Comparison of ENCODE assay signal across 8 cellular contexts in the genomic region with DNA sequence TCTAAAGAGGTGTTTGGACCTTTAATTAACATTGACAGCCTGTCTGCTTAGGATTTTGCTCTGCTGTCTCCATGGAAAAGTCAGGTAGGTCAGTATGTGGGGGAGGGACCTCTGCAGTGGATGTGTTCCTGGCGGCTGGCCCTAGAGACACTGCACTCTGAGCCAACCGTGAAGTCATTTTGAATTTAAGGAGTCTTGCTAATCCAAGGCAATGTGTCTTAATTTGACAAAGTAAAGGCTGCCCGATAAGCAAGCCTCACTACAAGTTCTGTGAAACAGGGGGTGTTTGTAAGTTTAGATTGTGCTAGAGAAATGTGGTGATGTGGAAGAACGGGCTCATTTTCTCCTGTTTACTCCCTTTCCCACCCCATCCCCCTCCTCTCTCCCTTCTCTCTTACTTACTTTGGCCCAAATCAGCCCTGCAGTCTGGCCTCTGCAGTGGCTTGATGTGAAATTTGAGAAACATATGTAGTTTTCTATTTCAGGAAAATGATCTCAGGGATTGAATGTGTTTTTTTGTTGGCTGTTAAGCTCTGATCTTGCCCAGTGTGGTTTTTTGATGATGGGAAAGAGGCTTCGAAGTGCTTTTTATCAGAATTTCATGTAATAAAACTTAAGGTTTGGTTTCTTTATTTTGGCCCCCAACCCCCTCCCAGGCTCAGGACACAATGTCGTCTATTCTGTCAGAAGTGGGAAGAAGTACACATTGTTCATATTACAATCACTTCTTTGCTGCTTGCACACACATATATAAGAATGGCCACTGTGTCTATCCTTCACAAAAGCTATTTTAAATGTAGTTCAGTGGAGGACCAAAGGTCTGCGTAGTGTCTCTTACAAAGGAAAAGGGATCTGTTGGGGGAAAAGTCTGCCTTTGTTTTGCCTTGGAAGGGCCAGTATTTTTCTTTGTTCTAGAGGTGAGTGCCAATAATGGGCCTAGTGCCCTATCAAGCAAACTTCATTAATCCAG.
A peak's percentile ranks its signal among the peaks of the same experiment; 100 is the strongest.
DNase-seq lines count a peak whose midpoint lies in the region; ATAC-seq and TF ChIP-seq lines count a peak whose summit lies in the region.

No MANE protein-coding gene starts in this region.

- H3K36me3 ChIP-seq in BJ (ENCODE audit: control insufficient read depth, insufficient read depth, low read length) (no peaks in the 10 kb centered on the region), mucosa of descending colon (ENCODE audit: low read depth) (no peaks in the 10 kb centered on the region), aorta (ENCODE audit: control insufficient read depth in 1 of 2, insufficient read depth in 2 of 2, low read length in 1 of 2) (no peaks in the 10 kb centered on the region)

- DNase-seq in BJ (ENCODE audit: low read depth) (peak; percentile 70), NCI-H446 (lab: John Stamatoyannopoulos, UW) (peak; percentile 98), epithelial cell of esophagus (ENCODE audit: low read depth) (peak; percentile 12), mucosa of descending colon (peak; percentile 35 to 53 (median 43)), aorta (peak; percentile 85 to 89), MV-4-11 (lab: John Stamatoyannopoulos, UW) (no peak)

- ATAC-seq in mucosa of descending colon, result peak; percentile 44
- ATAC-seq in aorta (ENCODE audit: low FRiP score), result peak; percentile 95
- no peak for ATAC-seq in HG02759 (IDR thresholded peaks at IDR 0.05; ENCODE audit: unreplicated experiment)
- ATAC-seq in HG03135 (IDR thresholded peaks at IDR 0.05; ENCODE audit: unreplicated experiment), result no peak

- H3K4me3 ChIP-seq in BJ (ENCODE audit: low read depth, low read length) (no peak overlapping the region), epithelial cell of esophagus (ENCODE audit: low read length) (no peak overlapping the region), mucosa of descending colon (no peak overlapping the region), aorta (ENCODE audit: low read length in 2 of 2) (no peak overlapping the region)

- peak overlapping the region; percentile 93 to 100 for H3K27ac ChIP-seq in aorta (ENCODE audit: low read depth in 1 of 2, low read length in 2 of 2)

- CTCF ChIA-PET in BJ (lab: Yijun Ruan, JAX), result interaction anchor here (0.7 to 1.2 kb wide), 3 partner anchors 11 to 195 kb away, joined by 3 to 5 read pairs (median 3); no protein-coding TSS in a partner anchor

- H3K4me1 ChIP-seq in mucosa of descending colon (ENCODE audit: low read depth), result no peaks in the 10 kb centered on the region
- H3K4me1 ChIP-seq in aorta (ENCODE audit: control insufficient read depth in 1 of 2, insufficient read depth in 2 of 2, low read length in 2 of 2), result peaks cover 6% of the 10 kb centered on the region in 2 donors

- no peaks in the 10 kb centered on the region for H3K9me3 ChIP-seq in mucosa of descending colon
- no peaks in the 10 kb centered on the region for H3K9me3 ChIP-seq in aorta (ENCODE audit: control insufficient read depth, low read length)

- intact Hi-C loops in mucosa of descending colon (cut with DNase I, micrococcal nuclease) (no loop called here), aorta (cut with DNase I) (loop anchor here (1.0 to 5.0 kb wide), 3 partner anchors 41 to 611 kb away; partner anchors contain the start of gene JUN (in 1 of the 2))

- no peak for TF ChIP-seq CTCF in BJ (IDR thresholded peaks at IDR 0.05; ENCODE audit: insufficient read depth, low read depth, low read length)
- no peak for TF ChIP-seq CTCF in epithelial cell of esophagus (IDR thresholded peaks at IDR 0.05; ENCODE audit: insufficient read depth, low read depth, low read length, missing control alignments)
- TF ChIP-seq CTCF in mucosa of descending colon (IDR thresholded peaks at IDR 0.05), result no peak

- WGBS in aorta, 2 donors, result 4 to 6% methylated on average over 7 of the region's 7 CpGs

- H3K27me3 ChIP-seq in BJ (ENCODE audit: control insufficient read depth, insufficient read depth, low read length) (no peaks in the 10 kb centered on the region), aorta (ENCODE audit: control insufficient read depth in 1 of 2, insufficient read depth in 2 of 2, low read length in 1 of 2) (no peaks in the 10 kb centered on the region)

- POLR2A ChIA-PET in BJ (lab: Charles Lee), result interaction anchor here (0.6 kb wide), 1 partner anchor 48 kb away, joined by 5 read pairs; no protein-coding TSS in a partner anchor

Comparison
In these comparisons a context has a peak if more than half of its experiments do, and no peak if none do; other contexts are left out.
1. ATAC-seq: peak in mucosa of descending colon (single experiment) and aorta (single experiment); none in HG02759 (single experiment) and HG03135 (single experiment).
2. intact Hi-C loops: an anchor here in aorta (1.0 to 5.0 kb wide); none called in mucosa of descending colon.